Comparison of ENCODE assay signal across 1 cellular context in genomic region chr10:117461766-117462423, GRCh38.
TF ChIP-seq lines count a peak whose summit lies in the region.

No MANE protein-coding gene starts in this region.

TF ChIP-seq in HEK293, 187 proteins besides CTCF, POLR2A, EP300 and RAD21 (continued from another document and continues in another):
- TF ChIP-seq ZNF280D (tag by site-specific recombination; IDR thresholded peaks at IDR 0.05), result no peak
- no peak for TF ChIP-seq ZNF366 (tag by site-specific recombination; conservative IDR thresholded peaks at IDR 0.05)
- TF ChIP-seq ZNF704 (tag by site-specific recombination; IDR thresholded peaks at IDR 0.05), result no peak
- TF ChIP-seq ZNF530 (tag by site-specific recombination; IDR thresholded peaks at IDR 0.05; ENCODE audit: low read depth), result no peak
- TF ChIP-seq ZNF768 (tag by site-specific recombination; IDR thresholded peaks at IDR 0.05), result no peak
- peak; percentile 36; the same call in 1 of the 2 replicates for TF ChIP-seq ZNF2 (tag by site-specific recombination; IDR thresholded peaks at IDR 0.05)
- TF ChIP-seq ZNF473 (tag by site-specific recombination; IDR thresholded peaks at IDR 0.05), result no peak
- TF ChIP-seq ZXDB (tag by site-specific recombination; IDR thresholded peaks at IDR 0.05), result peak; percentile 55; the same call in 1 of the 2 replicates
- no peak for TF ChIP-seq OVOL3 (tag by site-specific recombination; IDR thresholded peaks at IDR 0.05)
- no peak for TF ChIP-seq ZNF23 (tag by site-specific recombination; IDR thresholded peaks at IDR 0.05; ENCODE audit: borderline replicate concordance)
- TF ChIP-seq, protein P1, sequence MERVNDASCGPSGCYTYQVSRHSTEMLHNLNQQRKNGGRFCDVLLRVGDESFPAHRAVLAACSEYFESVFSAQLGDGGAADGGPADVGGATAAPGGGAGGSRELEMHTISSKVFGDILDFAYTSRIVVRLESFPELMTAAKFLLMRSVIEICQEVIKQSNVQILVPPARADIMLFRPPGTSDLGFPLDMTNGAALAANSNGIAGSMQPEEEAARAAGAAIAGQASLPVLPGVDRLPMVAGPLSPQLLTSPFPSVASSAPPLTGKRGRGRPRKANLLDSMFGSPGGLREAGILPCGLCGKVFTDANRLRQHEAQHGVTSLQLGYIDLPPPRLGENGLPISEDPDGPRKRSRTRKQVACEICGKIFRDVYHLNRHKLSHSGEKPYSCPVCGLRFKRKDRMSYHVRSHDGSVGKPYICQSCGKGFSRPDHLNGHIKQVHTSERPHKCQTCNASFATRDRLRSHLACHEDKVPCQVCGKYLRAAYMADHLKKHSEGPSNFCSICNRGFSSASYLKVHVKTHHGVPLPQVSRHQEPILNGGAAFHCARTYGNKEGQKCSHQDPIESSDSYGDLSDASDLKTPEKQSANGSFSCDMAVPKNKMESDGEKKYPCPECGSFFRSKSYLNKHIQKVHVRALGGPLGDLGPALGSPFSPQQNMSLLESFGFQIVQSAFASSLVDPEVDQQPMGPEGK (tag by site-specific recombination; IDR thresholded peaks at IDR 0.05), result peak; percentile 74
- TF ChIP-seq ZNF701 (tag by site-specific recombination; IDR thresholded peaks at IDR 0.05), result no peak
- peak; percentile 76 for TF ChIP-seq ZNF843 (tag by site-specific recombination; IDR thresholded peaks at IDR 0.05)
- TF ChIP-seq ELK4 (IDR thresholded peaks at IDR 0.05; ENCODE audit: borderline replicate concordance, low read depth, low read length), result no peak
- TF ChIP-seq ZBTB10 (tag by site-specific recombination; IDR thresholded peaks at IDR 0.05), result 0 out of 2 replicates have a peak, but pooled peaks have one; percentile 33
- TF ChIP-seq, protein P2, sequence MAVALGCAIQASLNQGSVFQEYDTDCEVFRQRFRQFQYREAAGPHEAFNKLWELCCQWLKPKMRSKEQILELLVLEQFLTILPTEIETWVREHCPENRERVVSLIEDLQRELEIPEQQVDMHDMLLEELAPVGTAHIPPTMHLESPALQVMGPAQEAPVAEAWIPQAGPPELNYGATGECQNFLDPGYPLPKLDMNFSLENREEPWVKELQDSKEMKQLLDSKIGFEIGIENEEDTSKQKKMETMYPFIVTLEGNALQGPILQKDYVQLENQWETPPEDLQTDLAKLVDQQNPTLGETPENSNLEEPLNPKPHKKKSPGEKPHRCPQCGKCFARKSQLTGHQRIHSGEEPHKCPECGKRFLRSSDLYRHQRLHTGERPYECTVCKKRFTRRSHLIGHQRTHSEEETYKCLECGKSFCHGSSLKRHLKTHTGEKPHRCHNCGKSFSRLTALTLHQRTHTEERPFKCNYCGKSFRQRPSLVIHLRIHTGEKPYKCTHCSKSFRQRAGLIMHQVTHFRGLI (tag by site-specific recombination; IDR thresholded peaks at IDR 0.05), result peak; percentile 18; the same call in 1 of the 2 replicates
- no peak for TF ChIP-seq ZNF433 (tag by site-specific recombination; IDR thresholded peaks at IDR 0.05; ENCODE audit: low read depth)
- no peak for TF ChIP-seq BCL11B (tag by site-specific recombination; IDR thresholded peaks at IDR 0.05; ENCODE audit: low read depth)
- peak; percentile 91 for TF ChIP-seq KLF17 (tag by site-specific recombination; IDR thresholded peaks at IDR 0.05)
- 0 out of 2 replicates have a peak, but pooled peaks have one; percentile 2 for TF ChIP-seq ZNF146 (tag by site-specific recombination; IDR thresholded peaks at IDR 0.05)
- TF ChIP-seq PRDM10 (tag by site-specific recombination; IDR thresholded peaks at IDR 0.05), result peak; percentile 54
- TF ChIP-seq ZNF521 (tag by site-specific recombination; IDR thresholded peaks at IDR 0.05), result no peak
- TF ChIP-seq ZNF132 (tag by site-specific recombination; IDR thresholded peaks at IDR 0.05; ENCODE audit: borderline replicate concordance), result no peak
- peak; percentile 89 for TF ChIP-seq SP7 (tag by site-specific recombination; IDR thresholded peaks at IDR 0.05)
- TF ChIP-seq ZNF785 (tag by site-specific recombination; IDR thresholded peaks at IDR 0.05), result no peak
- TF ChIP-seq ZNF354C (tag by site-specific recombination; IDR thresholded peaks at IDR 0.05; ENCODE audit: borderline replicate concordance, low read depth), result no peak
- peak; percentile 67; the same call in 1 of the 2 replicates for TF ChIP-seq ZNF692 (tag by site-specific recombination; IDR thresholded peaks at IDR 0.05)
- TF ChIP-seq HOXA7 (CRISPR knock-in tag; IDR thresholded peaks at IDR 0.05; ENCODE audit: borderline replicate concordance), result no peak
- TF ChIP-seq ZEB2 (tag by site-specific recombination; IDR thresholded peaks at IDR 0.05), result peak; percentile 73; the same call in 1 of the 2 replicates
- TF ChIP-seq ZSCAN16 (tag by site-specific recombination; IDR thresholded peaks at IDR 0.05), result no peak
- TF ChIP-seq ZSCAN18 (tag by site-specific recombination; IDR thresholded peaks at IDR 0.05), result no peak
- TF ChIP-seq ZNF362 (tag by site-specific recombination; IDR thresholded peaks at IDR 0.05), result no peak
- no peak for TF ChIP-seq ZBTB1 (tag by site-specific recombination; IDR thresholded peaks at IDR 0.05)
